8 cellular contexts compared by ENCODE assay signal in genomic region chr12:132909030-132909368, GRCh38. TPM values are rescaled to one million over a fixed set of nuclear protein-coding genes. Genes with fewer than 3 reads are reported as not detected.
DNase-seq lines count a peak whose midpoint lies in the region; ATAC-seq and TF ChIP-seq lines count a peak whose summit lies in the region.

No MANE protein-coding gene starts in this region.

- TF ChIP-seq CTCF in BJ (IDR thresholded peaks at IDR 0.05; ENCODE audit: insufficient read depth, low read depth, low read length) (no peak), IMR-90 (conservative IDR thresholded peaks at IDR 0.05; ENCODE audit: low read depth, low read length) (no peak), natural killer cell (IDR thresholded peaks at IDR 0.05) (no peak)

- in situ Hi-C loops in IMR-90 (cut with MboI; ENCODE audit: low sequenced_read_pairs) = no loop called here

- H3K27me3 ChIP-seq in BJ (ENCODE audit: control insufficient read depth, insufficient read depth, low read length) = no peaks in the 10 kb centered on the region
- H3K27me3 ChIP-seq in IMR-90 (ENCODE audit: control insufficient read depth, insufficient read depth, low read length) = no peaks in the 10 kb centered on the region
- no peaks in the 10 kb centered on the region for H3K27me3 ChIP-seq in duodenal mucosa (ENCODE audit: control insufficient read depth in 1 of 2, insufficient read depth in 2 of 2, low read length in 2 of 2)

- H3K27ac Mint-ChIP-seq in natural killer cell = peak overlapping the region; percentile 83 to 96

- H3K4me3 ChIP-seq in BJ (ENCODE audit: low read depth, low read length) (peak overlapping the region; percentile 79), IMR-90 (ENCODE audit: insufficient read depth, low read depth, low read length) (peak overlapping the region; percentile 80), duodenal mucosa (ENCODE audit: low read depth in 1 of 2, low read length in 2 of 2) (peak overlapping the region; percentile 65 to 73)

- WGBS in IMR-90 (ENCODE audit: extremely low coverage in 2 of 2, insufficient read length in 1 of 2), 2 experiments = 0% methylated on average over 3 of the region's 22 CpGs; no CpG with 5 or more reads in 1 of the 2 experiments

- peak overlapping the region; percentile 83 for H3K4me2 ChIP-seq in IMR-90 (ENCODE audit: low read depth, low read length)

- H3K9me3 ChIP-seq in IMR-90 (ENCODE audit: control insufficient read depth, insufficient read depth, low read length) (peaks cover 11% of the 10 kb centered on the region), duodenal mucosa (ENCODE audit: control insufficient read depth in 1 of 2, low read length in 2 of 2) (peaks cover 18 to 27% of the 10 kb centered on the region in 2 donors)

- no peak overlapping the region for H3K14ac ChIP-seq in IMR-90 (replicated peaks; ENCODE audit: low read depth, low read length)

- H3K9me3 Mint-ChIP-seq in natural killer cell = peaks cover 4 to 7% of the 10 kb centered on the region in 2 donors

- intact Hi-C loops in IMR-90 (cut with micrococcal nuclease) = no loop called here
- intact Hi-C loops in natural killer cell (cut with micrococcal nuclease) = loop anchor here (2.0 kb wide), 1 partner anchor 48 kb away; the partner anchor contains the start of gene ZNF605

- no peak overlapping the region for H2BK120ac ChIP-seq in IMR-90 (ENCODE audit: low read depth, low read length)

- TF ChIP-seq POLR2A in IMR-90 (IDR thresholded peaks at IDR 0.05; ENCODE audit: low read depth, low read length) = no peak

- peaks cover 0 to 14% of the 10 kb centered on the region in 2 donors for H3K4me1 Mint-ChIP-seq in natural killer cell

- H3K27ac ChIP-seq in IMR-90 (ENCODE audit: insufficient read depth, low read length) (peak overlapping the region; percentile 47), duodenal mucosa (ENCODE audit: low read depth, low read length) (no peak overlapping the region)

- peak overlapping the region; percentile 85 for H3K4me3 Mint-ChIP-seq in natural killer cell

- H2AK5ac ChIP-seq in IMR-90 (ENCODE audit: low read depth, low read length) = no peak overlapping the region

- no peaks in the 10 kb centered on the region for H3K79me1 ChIP-seq in IMR-90 (ENCODE audit: low read depth in 1 of 2, low read length in 2 of 2)

- H3K36me3 Mint-ChIP-seq in natural killer cell = peaks cover 13% of the 10 kb centered on the region

- no peaks in the 10 kb centered on the region for H3K9me1 ChIP-seq in IMR-90 (ENCODE audit: insufficient read depth, low read length)

- ATAC-seq in IMR-90 (ENCODE audit: low read depth) (peak; percentile 13), natural killer cell (no peak), HG03520 (IDR thresholded peaks at IDR 0.05; ENCODE audit: unreplicated experiment) (no peak)

- no TSS peak for BruUV-seq in IMR-90 (replicated peaks; lab: Mats Ljungman, UMichigan)

- no peak overlapping the region for H3K56ac ChIP-seq in IMR-90 (ENCODE audit: extremely low read depth, insufficient read depth, low read length)

- CTCF ChIA-PET in BJ (lab: Yijun Ruan, JAX) = no interaction called here
- CTCF ChIA-PET in IMR-90 (lab: Yijun Ruan, JAX) = no interaction called here

- no peak for DNase-seq in BJ (ENCODE audit: low read depth)
- no peak for DNase-seq in IMR-90
- no peak for DNase-seq in natural killer cell
- no peak for DNase-seq in stimulated activated CD4-positive, alpha-beta T cell treated with anti-CD3 and anti-CD28 coated beads, Interleukin-4, amount 100 ng/mL, for 1 hour
- DNase-seq in DMS79 treated with DMSO at 0.1 percent for 48 hours (lab: John Stamatoyannopoulos, UW) = no peak
- no peak for DNase-seq in RKO (ENCODE audit: low spot score)

- peak overlapping the region; percentile 59 to 71; a peak in 2 of 4 replicates for H4K8ac ChIP-seq in IMR-90 (ENCODE audit: low read depth in 2 of 2, low read length in 2 of 2)

- peak overlapping the region; percentile 17 for H2AK9ac ChIP-seq in IMR-90 (replicated peaks; ENCODE audit: low read depth, low read length, poor library complexity)

- H4K20me1 ChIP-seq in IMR-90 (ENCODE audit: insufficient read depth, low read length) = no peaks in the 10 kb centered on the region

- no peak overlapping the region for H3K18ac ChIP-seq in IMR-90 (ENCODE audit: low read depth, low read length)

- H3K4ac ChIP-seq in IMR-90 (ENCODE audit: low read depth, low read length) = no peak overlapping the region; the same call in 1 of the 2 replicates

- H4K91ac ChIP-seq in IMR-90 (ENCODE audit: insufficient read depth, low read depth, low read length) = no peak overlapping the region

- dilution Hi-C loops in IMR-90 (cut with HindIII; ENCODE audit: low sequenced_read_pairs, unreplicated experiment) = no loop called here

- peak overlapping the region; percentile 23; the same call in 1 of the 2 replicates for H4K5ac ChIP-seq in IMR-90 (ENCODE audit: low read depth, low read length)

- no peak overlapping the region for H2BK20ac ChIP-seq in IMR-90 (ENCODE audit: low read depth, low read length)

- POLR2A ChIA-PET in BJ (lab: Charles Lee) (no interaction called here), IMR-90 (lab: Charles Lee; ENCODE audit: unreplicated experiment) (no interaction called here)

- H3K4me1 ChIP-seq in IMR-90 (ENCODE audit: control insufficient read depth, insufficient read depth, low read length) (no peaks in the 10 kb centered on the region), duodenal mucosa (ENCODE audit: control insufficient read depth in 1 of 2, insufficient read depth in 2 of 2, low read length in 2 of 2) (no peaks in the 10 kb centered on the region)

- H3K36me3 ChIP-seq in BJ (ENCODE audit: control insufficient read depth, insufficient read depth, low read length) (no peaks in the 10 kb centered on the region), IMR-90 (ENCODE audit: control insufficient read depth, insufficient read depth, low read length) (no peaks in the 10 kb centered on the region), duodenal mucosa (ENCODE audit: control insufficient read depth in 1 of 2, insufficient read depth in 2 of 2, low read length in 2 of 2) (no peaks in the 10 kb centered on the region)

- peak overlapping the region; percentile 79; the same call in 1 of the 2 replicates for H3K23ac ChIP-seq in IMR-90 (ENCODE audit: low read depth, low read length)

- H2BK15ac ChIP-seq in IMR-90 (ENCODE audit: low read depth, low read length) = no peak overlapping the region

- no peak for TF ChIP-seq RAD21 in IMR-90 (IDR thresholded peaks at IDR 0.05; ENCODE audit: low read length)

- H2AFZ ChIP-seq in IMR-90 (replicated peaks; ENCODE audit: low read length, poor library complexity) = peak overlapping the region; percentile 99

- peaks cover 0 to 10% of the 10 kb centered on the region in 2 donors for H3K27me3 Mint-ChIP-seq in natural killer cell (ENCODE audit: low read depth in 2 of 2)

- no peak overlapping the region for H2BK5ac ChIP-seq in IMR-90 (ENCODE audit: low read depth, low read length, poor library complexity, severe bottlenecking)

- peak overlapping the region; percentile 76 for H3K9ac ChIP-seq in IMR-90 (ENCODE audit: low read depth, low read length)
- H3K9ac ChIP-seq in duodenal mucosa (ENCODE audit: low read depth in 1 of 2, low read length in 2 of 2) = peak overlapping the region; percentile 48 to 57

TF ChIP-seq in IMR-90, 13 proteins besides CTCF, POLR2A, EP300 and RAD21 (continues in another document):
- no peak for TF ChIP-seq MAFK (IDR thresholded peaks at IDR 0.05; ENCODE audit: low read depth, low read length)
- TF ChIP-seq RFX5 (IDR thresholded peaks at IDR 0.05; ENCODE audit: low read depth, low read length) = no peak
- TF ChIP-seq FOS (IDR thresholded peaks at IDR 0.05; ENCODE audit: low read depth, low read length) = no peak
- no peak for TF ChIP-seq USF2 (IDR thresholded peaks at IDR 0.05; ENCODE audit: low read depth, low read length)
- no peak for TF ChIP-seq RCOR1 (IDR thresholded peaks at IDR 0.05; ENCODE audit: insufficient replicate concordance, low read length)
- TF ChIP-seq MXI1 (IDR thresholded peaks at IDR 0.05; ENCODE audit: borderline replicate concordance, low read depth, low read length) = no peak
- no peak for TF ChIP-seq BHLHE40 (IDR thresholded peaks at IDR 0.05; ENCODE audit: low read depth, low read length)
- TF ChIP-seq MAZ (IDR thresholded peaks at IDR 0.05; ENCODE audit: borderline replicate concordance, low read depth, low read length) = no peak
- TF ChIP-seq ELK1 (IDR thresholded peaks at IDR 0.05; ENCODE audit: borderline replicate concordance, low read depth, low read length) = no peak
- TF ChIP-seq SMC3 (IDR thresholded peaks at IDR 0.05; ENCODE audit: low read depth, low read length) = no peak
- no peak for TF ChIP-seq NFE2L2 (IDR thresholded peaks at IDR 0.05; ENCODE audit: low read depth, low read length)

RNA-seq across cellular contexts. Expression of gene CHFR, which starts 21.6 kb away (rescaled TPM):
- 29.5 and 41.6 TPM in 2 replicates for polyA plus RNA-seq in BJ (2011; rRNA removed)
- 46.3 and 78.2 TPM in 2 replicates for polyA minus RNA-seq in BJ (2011; rRNA and poly(A)+ RNA removed)
- total RNA-seq in IMR-90 (2012; rRNA removed) = 11.4 and 13.4 TPM in 2 replicates
- polyA plus RNA-seq in IMR-90 (2012; rRNA removed) = 29.9 and 35.3 TPM in 2 replicates
- polyA plus RNA-seq in IMR-90 (2012; cell fraction: cytosol; rRNA removed) = 18.3 and 22.6 TPM in 2 replicates
- polyA plus RNA-seq in IMR-90 (2012; cell fraction: nucleus; rRNA removed; ENCODE audit: low replicate concordance) = 136 and 171 TPM in 2 replicates
- 100 to 1,000 TPM; 161 to 170 (median 168) TPM for total RNA-seq in natural killer cell

RNA-seq across cellular contexts. Expression of gene ZNF605, which starts 47.1 kb away (rescaled TPM):
- polyA plus RNA-seq in BJ (2011; rRNA removed) (4.7 and 8.7 TPM in 2 replicates), IMR-90 (2012; rRNA removed) (3.6 and 3.9 TPM in 2 replicates)
- 2.6 and 4.6 TPM in 2 replicates for polyA minus RNA-seq in BJ (2011; rRNA and poly(A)+ RNA removed)
- total RNA-seq in IMR-90 (2012; rRNA removed) (9.9 and 11.4 TPM in 2 replicates), natural killer cell (10 to 100 TPM in 1 of 3 donors, 1 to 10 TPM in 2; 6.0 to 15.8 (median 7.6) TPM)
- 0.40 and 0.49 TPM in 2 replicates for polyA plus RNA-seq in IMR-90 (2012; cell fraction: cytosol; rRNA removed)
- 6.5 and 32.0 TPM in 2 replicates for polyA plus RNA-seq in IMR-90 (2012; cell fraction: nucleus; rRNA removed; ENCODE audit: low replicate concordance)

Comparison
In these comparisons a context has a peak if more than half of its experiments do, and no peak if none do; other contexts are left out.
1. RNA of gene CHFR, which starts 21.6 kb away (total RNA-seq): 161 to 170 TPM in natural killer cell; 11.4 to 13.4 TPM in IMR-90; every median in the first group is over 10 times any median in the second.
2. Peak in every context shown above with its lines, with median percentiles within 50 percentile points of each other: H3K4me3 ChIP-seq.